17 cellular contexts compared by ENCODE assay signal in the genomic region with DNA sequence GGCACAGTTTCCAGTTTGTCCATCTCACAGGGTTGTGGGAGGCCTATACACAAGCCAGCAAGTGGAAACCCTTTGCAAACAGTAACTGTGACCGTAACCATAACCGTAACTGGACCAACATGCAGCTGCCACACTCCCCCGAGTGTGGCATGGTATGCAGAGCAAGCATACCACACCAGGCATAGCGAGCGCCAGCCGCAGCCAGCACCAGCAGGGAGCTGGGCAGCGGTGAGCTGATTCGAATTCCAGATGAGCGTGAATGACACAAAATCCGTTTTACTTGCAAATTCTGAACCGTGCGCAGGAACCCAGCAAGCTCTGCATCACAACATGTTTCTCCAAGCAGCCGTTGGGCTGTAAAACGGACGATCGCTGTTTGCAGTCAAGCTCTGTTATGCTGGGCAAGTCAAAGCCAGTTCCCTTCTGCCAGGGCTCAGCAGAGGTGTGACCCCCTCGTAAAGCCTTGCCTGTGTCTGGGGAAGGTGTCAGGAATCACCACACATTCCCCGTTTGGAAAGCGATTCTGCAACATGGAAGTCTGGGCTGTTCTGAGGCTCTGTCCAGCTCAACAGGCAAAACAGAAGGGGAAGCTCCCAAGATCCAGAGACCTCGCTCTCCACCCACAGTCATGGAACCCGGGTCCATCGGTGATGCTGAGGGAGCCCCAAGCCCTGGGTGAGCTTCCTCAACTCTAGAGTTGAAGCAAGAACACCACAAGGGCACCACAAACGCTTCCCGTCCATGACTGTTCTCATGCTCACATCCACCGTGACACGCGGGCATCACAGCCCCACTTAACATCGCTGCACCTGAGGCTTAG.
"Had no signal": no experiment of that assay in that cellular context is flagged by ENCODE, and none has a peak within 500 bp of the region (broad histone marks: within the 10 kb centered on the region; RNA-seq: fewer than 3 reads in every experiment).

No MANE protein-coding gene starts in this region.

- H3K4me3 Mint-ChIP-seq: activated naive CD8-positive, alpha-beta T cell treated with anti-CD3 and anti-CD28 coated beads, Interleukin-2, amount 10 ng/mL, durations not matched to agents 7 days and 5 days; activated T-helper 1 cell treated with anti-CD3 and anti-CD28 coated beads, Interleukin-12 subunit alpha, Interleukin-12 subunit beta, Interleukin-2, Interleukin-4 antibody, amounts not matched to agents 30 ng/mL and 10 ng/mL and 1 ng/mL, durations not matched to agents 14 hours and 24 hours and 36 hours; T-helper 1 cell treated with Interleukin-12 subunit alpha and Interleukin-12 subunit beta and Interleukin-4 antibody, amounts not matched to agents 30 μg/mL and 1 μg/mL, for 36 hours had no signal

- H3K4me1 ChIP-seq: body of pancreas, foreskin keratinocyte, tibial artery, uterus had no signal

- H3K36me3 ChIP-seq: ovary, tibial artery, uterus had no signal

- H3K27me3 ChIP-seq: body of pancreas, foreskin keratinocyte, hepatocyte, ovary, tibial artery, uterus had no signal

- DNase-seq: activated CD4-positive, CD25-positive, alpha-beta regulatory T cell treated with anti-CD3 and anti-CD28 coated beads, Interleukin-2, amount 50 U/mL, for 72 hours; activated naive CD4-positive, alpha-beta T cell; activated naive CD8-positive, alpha-beta T cell treated with anti-CD3 and anti-CD28 coated beads, Interleukin-2, amount 10 ng/mL, durations not matched to agents 7 days and 5 days; left colon; stimulated activated CD4-positive, alpha-beta T cell treated with anti-CD3 and anti-CD28 coated beads, Interleukin-12 subunit alpha, Interleukin-12 subunit beta, amount 100 ng/mL, for 4 hours; stimulated activated CD4-positive, alpha-beta T cell treated with anti-CD3 and anti-CD28 coated beads, Interleukin-1b, Interleukin-23, amount 100 ng/mL, for 48 hours; stimulated activated CD8-positive, alpha-beta memory T cell treated with anti-CD3 and anti-CD28 coated beads, Interleukin-4, amount 100 ng/mL, for 48 hours; stimulated activated naive CD8-positive, alpha-beta T cell treated with anti-CD3 and anti-CD28 coated beads, Interleukin-15, Interleukin-2, amounts not matched to agents 100 U/mL and 50 U/mL, for 24 hours; uterus had no signal

- H3K9me3 ChIP-seq: body of pancreas, ovary, tibial artery had no signal

- ATAC-seq: body of pancreas; left colon; stimulated activated naive CD8-positive, alpha-beta T cell treated with anti-CD3 and anti-CD28 coated beads, Interleukin-15, Interleukin-2, amounts not matched to agents 100 U/mL and 50 U/mL, for 24 hours had no signal

- H3K4me3 ChIP-seq: body of pancreas, hepatocyte, lung, ovary, tibial artery, uterus had no signal

- H3K36me3 Mint-ChIP-seq: activated naive CD8-positive, alpha-beta T cell treated with anti-CD3 and anti-CD28 coated beads, Interleukin-2, amount 10 ng/mL, durations not matched to agents 7 days and 5 days had no signal

- H3K4me1 Mint-ChIP-seq: activated naive CD8-positive, alpha-beta T cell treated with anti-CD3 and anti-CD28 coated beads, Interleukin-2, amount 10 ng/mL, durations not matched to agents 7 days and 5 days had no signal

- H3K27ac ChIP-seq: foreskin keratinocyte, hepatocyte, ovary, tibial artery, uterus had no signal

- H3K9me3 Mint-ChIP-seq: activated naive CD8-positive, alpha-beta T cell treated with anti-CD3 and anti-CD28 coated beads, Interleukin-2, amount 10 ng/mL, durations not matched to agents 7 days and 5 days; activated T-helper 1 cell treated with anti-CD3 and anti-CD28 coated beads, Interleukin-12 subunit alpha, Interleukin-12 subunit beta, Interleukin-2, Interleukin-4 antibody, amounts not matched to agents 30 ng/mL and 10 ng/mL and 1 ng/mL, durations not matched to agents 14 hours and 24 hours and 36 hours; T-helper 1 cell treated with Interleukin-12 subunit alpha and Interleukin-12 subunit beta and Interleukin-4 antibody, amounts not matched to agents 30 μg/mL and 1 μg/mL, for 36 hours had no signal

- H3K27ac Mint-ChIP-seq: activated naive CD8-positive, alpha-beta T cell treated with anti-CD3 and anti-CD28 coated beads, Interleukin-2, amount 10 ng/mL, durations not matched to agents 7 days and 5 days; activated T-helper 1 cell treated with anti-CD3 and anti-CD28 coated beads, Interleukin-12 subunit alpha, Interleukin-12 subunit beta, Interleukin-2, Interleukin-4 antibody, amounts not matched to agents 30 ng/mL and 10 ng/mL and 1 ng/mL, durations not matched to agents 14 hours and 24 hours and 36 hours; T-helper 1 cell treated with Interleukin-12 subunit alpha and Interleukin-12 subunit beta and Interleukin-4 antibody, amounts not matched to agents 30 μg/mL and 1 μg/mL, for 36 hours had no signal
